19 cellular contexts compared by ENCODE assay signal in the genomic region with DNA sequence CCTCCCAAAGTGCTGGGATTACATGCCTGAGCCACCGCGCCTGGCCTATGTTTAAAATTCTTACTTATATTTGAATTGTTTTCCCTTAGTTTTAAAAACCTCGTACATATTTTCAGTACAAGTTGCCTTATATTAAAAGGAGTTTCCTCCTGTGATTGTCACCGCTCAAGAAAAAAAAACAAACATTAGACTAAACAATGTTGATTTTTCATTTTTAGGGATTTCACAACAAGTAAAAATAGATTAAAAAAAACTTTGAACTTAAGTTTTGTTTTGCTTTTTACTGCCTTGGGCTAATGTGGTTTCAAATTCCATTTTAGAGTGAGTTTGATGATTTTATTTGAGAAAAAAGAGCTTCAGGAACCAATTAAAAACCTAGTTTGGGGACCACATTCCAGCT.
DNase-seq lines count a peak whose midpoint lies in the region; ATAC-seq, FAIRE-seq and TF ChIP-seq lines count a peak whose summit lies in the region.
"Had no signal": no experiment of that assay in that cellular context is flagged by ENCODE, and none has a peak within 500 bp of the region (broad histone marks: within the 10 kb centered on the region; RNA-seq: fewer than 3 reads in every experiment).

No MANE protein-coding gene starts in this region.

- H3K4me3 ChIP-seq in SK-N-MC (no peak overlapping the region), mammary epithelial cell (replicated peaks in 1 of 3; ENCODE audit: insufficient read depth in 1 of 3, low read depth in 2 of 3, low read length in 3 of 3) (no peak overlapping the region)
- H3K4me3 ChIP-seq: GM12878, GM23338 had no signal

- H3K9ac ChIP-seq in SK-N-MC (ENCODE audit: insufficient read length) = no peak overlapping the region
- no peak overlapping the region for H3K9ac ChIP-seq in mammary epithelial cell (ENCODE audit: insufficient read depth, low read length)

- H3K36me3 ChIP-seq in SK-N-MC (ENCODE audit: insufficient read depth, low read length) (no peaks in the 10 kb centered on the region), mammary epithelial cell (ENCODE audit: insufficient read depth, low read length) (no peaks in the 10 kb centered on the region)

- TF ChIP-seq CTCF in mammary epithelial cell (conservative IDR thresholded peaks at IDR 0.05 in 1 of 2, IDR thresholded peaks at IDR 0.05 in 1 of 2; ENCODE audit: extremely low read depth in 1 of 2, insufficient read depth in 1 of 2, low read depth in 1 of 2, low read length in 2 of 2) = no peak

- DNase-seq in SK-N-MC (ENCODE audit: low read depth, low spot score) = peak; percentile 12
- DNase-seq in fibroblast of peridontal ligament (ENCODE audit: extremely low read depth) = peak; percentile 9
- no peak for DNase-seq in mammary epithelial cell
- no peak for DNase-seq in 8988T
- DNase-seq in HTR-8/SVneo (ENCODE audit: insufficient read length, low spot score) = no peak
- DNase-seq: C1 segment of cervical spinal cord; Calu3; CD4-positive, alpha-beta memory T cell; COR-L47; DMS153; DND-41; GDM1; H9 had no signal

- dilution Hi-C loops in mammary epithelial cell (cut with HindIII; ENCODE audit: low sequenced_read_pairs) = no loop called here

- 83% methylated on average over 4 of the region's 4 CpGs for WGBS in mammary epithelial cell (ENCODE audit: low coverage, missing lambda C conversion rate)

- no peaks in the 10 kb centered on the region for H3K9me3 ChIP-seq in SK-N-MC (ENCODE audit: low read depth, low read length)
- H3K9me3 ChIP-seq in mammary epithelial cell (replicated peaks; ENCODE audit: insufficient read depth, low read length) = no peaks in the 10 kb centered on the region

- in situ Hi-C loops in mammary epithelial cell (cut with MboI; ENCODE audit: low sequenced_read_pairs in 2 of 2) = no loop called here

- no peak for ATAC-seq in GM21423 (IDR thresholded peaks at IDR 0.05; ENCODE audit: unreplicated experiment)
- ATAC-seq: GM12878, GM23338, HCT116 had no signal

- intact Hi-C loops in mammary epithelial cell (cut with micrococcal nuclease) = no loop called here

- no peak overlapping the region for H3K27ac ChIP-seq in SK-N-MC
- no peak overlapping the region for H3K27ac ChIP-seq in mammary epithelial cell (ENCODE audit: insufficient read depth, low read depth, low read length)

- no peak overlapping the region for H2AFZ ChIP-seq in mammary epithelial cell (ENCODE audit: low read depth, low read length)

- H3K79me2 ChIP-seq in mammary epithelial cell (ENCODE audit: insufficient read depth, low read length) = no peaks in the 10 kb centered on the region

- no TSS peak for BruUV-seq in mammary epithelial cell (replicated peaks; lab: Mats Ljungman, UMichigan)

- CTCF ChIA-PET in mammary epithelial cell (lab: Charles Lee; ENCODE audit: low non-redundant PET) = no interaction called here

- H4K20me1 ChIP-seq in mammary epithelial cell (ENCODE audit: insufficient read depth, low read length) = no peaks in the 10 kb centered on the region

- FAIRE-seq in endometrium (lab: Jason Lieb, UNC) (peak; percentile 79), HTR-8/SVneo (lab: Jason Lieb, UNC) (no peak)
- FAIRE-seq: GM12878, GM19239 had no signal

- no peak overlapping the region for H3K4me2 ChIP-seq in mammary epithelial cell (ENCODE audit: insufficient read depth, low read depth, low read length)
- H3K4me2 ChIP-seq: GM23338 had no signal

- no peaks in the 10 kb centered on the region for H3K4me1 ChIP-seq in mammary epithelial cell (ENCODE audit: insufficient read depth, low read length)

- H3K27me3 ChIP-seq in mammary epithelial cell (ENCODE audit: insufficient read depth, low read length) = no peaks in the 10 kb centered on the region

Comparison
In these comparisons a context has a peak if more than half of its experiments do, and no peak if none do; other contexts are left out.
1. DNase-seq: peak in SK-N-MC (single experiment) and fibroblast of peridontal ligament (single experiment); none in mammary epithelial cell (single experiment), 8988T (single experiment) and HTR-8/SVneo (single experiment).